8 cellular contexts compared by ENCODE assay signal in the genomic region with DNA sequence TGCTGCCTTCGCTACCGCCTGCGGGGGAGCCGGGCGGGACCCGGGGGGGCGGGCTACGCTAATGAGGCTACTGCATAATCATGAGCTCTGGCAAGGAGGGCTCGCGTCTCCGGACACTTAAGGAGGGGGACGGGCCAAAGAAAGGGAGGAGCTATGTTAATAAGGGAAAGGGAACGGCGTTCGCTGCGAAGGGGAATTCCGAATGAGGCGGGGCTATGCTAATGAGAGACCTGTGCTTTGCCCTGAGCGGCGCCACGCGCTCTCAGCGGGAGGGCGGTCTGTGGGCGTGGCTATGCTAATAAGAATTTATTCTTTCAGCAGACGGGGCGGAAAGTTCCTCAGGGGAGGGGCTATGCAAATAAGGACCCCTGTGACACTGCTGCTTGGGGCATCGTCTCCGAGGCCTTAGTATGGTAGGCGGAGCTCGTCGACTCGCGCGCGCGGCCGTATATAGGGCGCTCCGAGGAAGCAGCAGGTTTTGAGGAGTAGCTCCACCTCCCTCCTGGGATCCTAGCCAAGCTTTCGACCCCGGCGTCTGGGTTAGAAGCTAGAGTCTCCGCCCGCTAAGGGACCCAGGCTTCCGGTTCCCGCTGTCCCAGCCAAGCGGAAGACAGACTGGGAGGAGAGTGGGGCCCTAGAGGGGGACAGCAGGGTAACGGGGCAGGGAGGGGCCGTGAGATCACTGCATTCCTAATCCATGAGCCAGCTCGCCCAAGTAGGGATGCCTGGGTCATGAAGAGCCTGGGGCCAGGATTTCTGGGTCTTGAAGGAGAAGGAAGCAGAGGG. TPM values are rescaled to one million over a fixed set of nuclear protein-coding genes. Genes with fewer than 3 reads are reported as not detected.
DNase-seq lines count a peak whose midpoint lies in the region; ATAC-seq, FAIRE-seq and TF ChIP-seq lines count a peak whose summit lies in the region.

A gene (minus strand): TSS at position 31 of the 786 bp plus-strand sequence. CDS start 45 bp downstream, outside the sequence.

- TF ChIP-seq CTCF in C4-2B (conservative IDR thresholded peaks at IDR 0.05), result no peak
- no peak for TF ChIP-seq CTCF in HepG2 (CRISPR knock-in tag; IDR thresholded peaks at IDR 0.05)

- 2% methylated on average over 44 of the region's 51 CpGs for WGBS in HepG2 (ENCODE audit: low lambda C conversion rate)

- H3K9ac ChIP-seq in HepG2 (ENCODE audit: insufficient read depth, low read depth, low read length), result peak within 1 kb of the TSS; percentile 99

- peak; percentile 59 for ATAC-seq in GM19395 (IDR thresholded peaks at IDR 0.05; ENCODE audit: unreplicated experiment)
- ATAC-seq in HG03565 (IDR thresholded peaks at IDR 0.05; ENCODE audit: unreplicated experiment), result peak; percentile 60
- peak; percentile 77 for ATAC-seq in HepG2

- peak within 1 kb of the TSS; percentile 82 to 89 (median 83) for H3K4me3 ChIP-seq in HepG2 (replicated peaks in 1 of 3; ENCODE audit: insufficient read depth in 1 of 3, low read depth in 2 of 3, low read length in 3 of 3)

- POLR2A ChIA-PET in HepG2 (lab: Yijun Ruan, JAX), result interaction anchor here (0.6 to 4.6 kb wide), 32 partner anchors 8 to 880 kb away, joined by 3 to 92 read pairs (median 5); a partner anchor contains a TSS

- no peak for TF ChIP-seq RAD21 in HepG2 (CRISPR knock-in tag; IDR thresholded peaks at IDR 0.05)

- intact Hi-C loops in HepG2 (cut with micrococcal nuclease; ENCODE audit: unreplicated experiment), result loop anchor here (1.0 to 5.0 kb wide), 3 partner anchors 24 to 50 kb away; a partner anchor contains a TSS

- TF ChIP-seq POLR2A in HepG2 (IDR thresholded peaks at IDR 0.05; ENCODE audit: insufficient read depth in 1 of 2, low read depth in 2 of 2, low read length in 2 of 2), result peak in 1 of 2 experiments; percentile 76; a peak in 3 of 4 replicates

- peak within 1 kb of the TSS; percentile 90 for H3K4me2 ChIP-seq in HepG2 (ENCODE audit: low read depth, low read length)

- peaks cover 43% of the 10 kb centered on the region for H3K4me1 ChIP-seq in HepG2 (ENCODE audit: insufficient read depth, low read length)

- H4K20me1 ChIP-seq in HepG2 (ENCODE audit: insufficient read depth, low read length), result no peaks in the 10 kb centered on the region

- no peaks in the 10 kb centered on the region; a peak in 1 of 5 replicates for H3K27me3 ChIP-seq in HepG2 (ENCODE audit: control insufficient read depth in 1 of 2, insufficient read depth in 2 of 2, low read length in 2 of 2)

- peak; percentile 99 for FAIRE-seq in HepG2 (lab: Jason Lieb, UNC)

- H3K27ac ChIP-seq in C4-2B, result peak within 1 kb of the TSS; percentile 91
- H3K27ac ChIP-seq in HepG2 (ENCODE audit: extremely low read length, insufficient read depth, low read length), result peak within 1 kb of the TSS; percentile 98

- TF ChIP-seq EP300 in HepG2 (IDR thresholded peaks at IDR 0.05; ENCODE audit: low read depth in 2 of 2, low read length in 2 of 2), result peak; percentile 37 to 60; a peak in 3 of 4 replicates
- TF ChIP-seq EP300 in HepG2 (CRISPR knock-in tag; IDR thresholded peaks at IDR 0.05; ENCODE audit: borderline replicate concordance), result peak; percentile 58

- CTCF ChIA-PET in HepG2 (lab: Yijun Ruan, JAX; ENCODE audit: low intra/inter-chr PET ratio, low total read pairs), result no interaction called here

- in situ Hi-C loops in HepG2 (cut with HindIII; ENCODE audit: extremely low pct_ligation_motif_present, low pct_unique_long_range_greater_than_20kb), result no loop called here

- H3K9me3 ChIP-seq in HepG2 (ENCODE audit: low read length), result no peaks in the 10 kb centered on the region

- DNase-seq in NCI-H774 (lab: John Stamatoyannopoulos, UW), result peak; percentile 99
- peak; percentile 100 for DNase-seq in activated CD4-positive, alpha-beta T cell treated with anti-CD3 and anti-CD28 coated beads, Interleukin-2, amount 50 U/mL, for 48 hours
- peak; percentile 99 to 100 for DNase-seq in dermis microvascular lymphatic vessel endothelial cell (ENCODE audit: low read depth in 2 of 2)
- DNase-seq in HepG2 (ENCODE audit: low spot score), result peak; percentile 98
- DNase-seq in stimulated activated CD4-positive, alpha-beta T cell treated with anti-CD3 and anti-CD28 coated beads, Interleukin-4, amount 100 ng/mL, for 1 hour, result peak; percentile 100

- no TSS peak for BruUV-seq in HepG2 (replicated peaks; lab: Mats Ljungman, UMichigan)

- H3K79me2 ChIP-seq in HepG2 (ENCODE audit: insufficient read depth, low read length), result peaks cover 31% of the 10 kb centered on the region

- H3K36me3 ChIP-seq in HepG2 (replicated peaks in 1 of 2; ENCODE audit: control insufficient read depth in 1 of 2, insufficient read depth in 2 of 2, low read length in 2 of 2), result no peaks in the 10 kb centered on the region; a peak in 1 of 5 replicates

- no peak within 1 kb of the TSS for H2AFZ ChIP-seq in HepG2 (ENCODE audit: low read length)

TF ChIP-seq in HepG2, 621 proteins besides CTCF, POLR2A, EP300 and RAD21 (continues in another document):
- TF ChIP-seq, protein P1, sequence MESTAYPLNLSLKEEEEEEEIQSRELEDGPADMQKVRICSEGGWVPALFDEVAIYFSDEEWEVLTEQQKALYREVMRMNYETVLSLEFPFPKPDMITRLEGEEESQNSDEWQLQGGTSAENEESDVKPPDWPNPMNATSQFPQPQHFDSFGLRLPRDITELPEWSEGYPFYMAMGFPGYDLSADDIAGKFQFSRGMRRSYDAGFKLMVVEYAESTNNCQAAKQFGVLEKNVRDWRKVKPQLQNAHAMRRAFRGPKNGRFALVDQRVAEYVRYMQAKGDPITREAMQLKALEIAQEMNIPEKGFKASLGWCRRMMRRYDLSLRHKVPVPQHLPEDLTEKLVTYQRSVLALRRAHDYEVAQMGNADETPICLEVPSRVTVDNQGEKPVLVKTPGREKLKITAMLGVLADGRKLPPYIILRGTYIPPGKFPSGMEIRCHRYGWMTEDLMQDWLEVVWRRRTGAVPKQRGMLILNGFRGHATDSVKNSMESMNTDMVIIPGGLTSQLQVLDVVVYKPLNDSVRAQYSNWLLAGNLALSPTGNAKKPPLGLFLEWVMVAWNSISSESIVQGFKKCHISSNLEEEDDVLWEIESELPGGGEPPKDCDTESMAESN (CRISPR knock-in tag; conservative IDR thresholded peaks at IDR 0.05), result peak; percentile 72
- TF ChIP-seq, protein P2, sequence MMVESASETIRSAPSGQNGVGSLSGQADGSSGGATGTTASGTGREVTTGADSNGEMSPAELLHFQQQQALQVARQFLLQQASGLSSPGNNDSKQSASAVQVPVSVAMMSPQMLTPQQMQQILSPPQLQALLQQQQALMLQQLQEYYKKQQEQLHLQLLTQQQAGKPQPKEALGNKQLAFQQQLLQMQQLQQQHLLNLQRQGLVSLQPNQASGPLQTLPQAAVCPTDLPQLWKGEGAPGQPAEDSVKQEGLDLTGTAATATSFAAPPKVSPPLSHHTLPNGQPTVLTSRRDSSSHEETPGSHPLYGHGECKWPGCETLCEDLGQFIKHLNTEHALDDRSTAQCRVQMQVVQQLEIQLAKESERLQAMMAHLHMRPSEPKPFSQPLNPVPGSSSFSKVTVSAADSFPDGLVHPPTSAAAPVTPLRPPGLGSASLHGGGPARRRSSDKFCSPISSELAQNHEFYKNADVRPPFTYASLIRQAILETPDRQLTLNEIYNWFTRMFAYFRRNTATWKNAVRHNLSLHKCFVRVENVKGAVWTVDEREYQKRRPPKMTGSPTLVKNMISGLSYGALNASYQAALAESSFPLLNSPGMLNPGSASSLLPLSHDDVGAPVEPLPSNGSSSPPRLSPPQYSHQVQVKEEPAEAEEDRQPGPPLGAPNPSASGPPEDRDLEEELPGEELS (CRISPR knock-in tag; IDR thresholded peaks at IDR 0.05), result peak; percentile 55; the same call in 1 of the 2 replicates
- TF ChIP-seq, protein P3, sequence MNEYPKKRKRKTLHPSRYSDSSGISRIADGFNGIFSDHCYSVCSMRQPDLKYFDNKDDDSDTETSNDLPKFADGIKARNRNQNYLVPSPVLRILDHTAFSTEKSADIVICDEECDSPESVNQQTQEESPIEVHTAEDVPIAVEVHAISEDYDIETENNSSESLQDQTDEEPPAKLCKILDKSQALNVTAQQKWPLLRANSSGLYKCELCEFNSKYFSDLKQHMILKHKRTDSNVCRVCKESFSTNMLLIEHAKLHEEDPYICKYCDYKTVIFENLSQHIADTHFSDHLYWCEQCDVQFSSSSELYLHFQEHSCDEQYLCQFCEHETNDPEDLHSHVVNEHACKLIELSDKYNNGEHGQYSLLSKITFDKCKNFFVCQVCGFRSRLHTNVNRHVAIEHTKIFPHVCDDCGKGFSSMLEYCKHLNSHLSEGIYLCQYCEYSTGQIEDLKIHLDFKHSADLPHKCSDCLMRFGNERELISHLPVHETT (CRISPR knock-in tag; conservative IDR thresholded peaks at IDR 0.05), result peak; percentile 91

RNA-seq across cellular contexts. Expression of the gene that starts here (rescaled TPM):
- total RNA-seq in dermis microvascular lymphatic vessel endothelial cell (23.0 and 31.6 TPM in 2 replicates), HepG2 (2016; rRNA removed; fragmentation: Illumina TruSeq; extraction: Trizol) (0.79 and 1.5 TPM in 2 replicates)
- 1.7 and 2.4 TPM in 2 replicates for total RNA-seq in HepG2 (2016; cell fraction: cytosol; rRNA removed; fragmentation: Illumina TruSeq; extraction: Trizol; ENCODE audit: low read depth)
- total RNA-seq in HepG2 (2016; cell fraction: insoluble cytoplasmic fraction; rRNA removed; fragmentation: Illumina TruSeq; extraction: Trizol), result 1.1 and 1.9 TPM in 2 replicates
- total RNA-seq in HepG2 (2016; cell fraction: membrane; rRNA removed; fragmentation: Illumina TruSeq; extraction: Trizol), result 2.0 and 2.3 TPM in 2 replicates
- total RNA-seq in HepG2 (2016; cell fraction: nucleus; rRNA removed; fragmentation: Illumina TruSeq; extraction: Trizol), result 0.50 and 0.90 TPM in 2 replicates
- 12.0 and 13.5 TPM in 2 replicates for polyA plus RNA-seq in HepG2 (2011; rRNA removed)
- 14.5 and 18.3 TPM in 2 replicates for polyA plus RNA-seq in HepG2 (2011; cell fraction: cytosol; rRNA removed)
- 17.2 and 18.4 TPM in 2 replicates for polyA plus RNA-seq in HepG2 (2011; cell fraction: nucleus; rRNA removed)
- polyA plus RNA-seq in HepG2 (2012), result 4.8 and 7.4 TPM in 2 replicates
- 6.9 and 7.3 TPM in 2 replicates for polyA plus RNA-seq in HepG2 (2016; cell fraction: cytosol; fragmentation: Illumina TruSeq; extraction: Trizol; ENCODE audit: low read depth)
- 3.2 and 3.4 TPM in 2 replicates for polyA plus RNA-seq in HepG2 (2016; cell fraction: insoluble cytoplasmic fraction; fragmentation: Illumina TruSeq; extraction: Trizol; ENCODE audit: low read depth)
- polyA plus RNA-seq in HepG2 (2016; cell fraction: membrane; fragmentation: Illumina TruSeq; extraction: Trizol; ENCODE audit: low read depth), result 5.3 and 5.9 TPM in 2 replicates
- polyA plus RNA-seq in HepG2 (2016; cell fraction: nucleus; fragmentation: Illumina TruSeq; extraction: Trizol; ENCODE audit: insufficient read depth, low read depth), result 2.4 and 2.6 TPM in 2 replicates
- 5.3 and 19.9 TPM in 2 replicates for polyA minus RNA-seq in HepG2 (2011; rRNA and poly(A)+ RNA removed; ENCODE audit: low replicate concordance)
- polyA minus RNA-seq in HepG2 (2011; cell fraction: cytosol; rRNA and poly(A)+ RNA removed), result 1.6 and 3.0 TPM in 2 replicates
- 0.77 and 1.5 TPM in 2 replicates for polyA minus RNA-seq in HepG2 (2011; cell fraction: nucleus; rRNA and poly(A)+ RNA removed)

Comparison
In these comparisons a context has a peak if more than half of its experiments do, and no peak if none do; other contexts are left out.
1. Peak in every context shown above with its lines: DNase-seq, ATAC-seq, H3K4me3 ChIP-seq and H3K27ac ChIP-seq.